8 cellular contexts compared by ENCODE assay signal in genomic region chr1:59814180-59814900, GRCh38. TPM values are rescaled to one million over a fixed set of nuclear protein-coding genes. Genes with fewer than 3 reads are reported as not detected.
A peak's percentile ranks its signal among the peaks of the same experiment; 100 is the strongest.
DNase-seq lines count a peak whose midpoint lies in the region; ATAC-seq and TF ChIP-seq lines count a peak whose summit lies in the region.

No MANE protein-coding gene starts in this region.

- H3K36me3 ChIP-seq in CD4-positive, alpha-beta memory T cell (ENCODE audit: insufficient read depth, low read length), result no peaks in the 10 kb centered on the region
- no peaks in the 10 kb centered on the region for H3K36me3 ChIP-seq in heart left ventricle
- no peaks in the 10 kb centered on the region for H3K36me3 ChIP-seq in transverse colon

- peaks cover 3 to 6% (median 5%) of the 10 kb centered on the region in 4 donors for H3K4me1 Mint-ChIP-seq in CD4-positive, alpha-beta memory T cell

- in situ Hi-C loops in transverse colon (cut with MboI; ENCODE audit: low pct_ligation_motif_present in 1 of 4, low pct_unique_long_range_greater_than_20kb in 1 of 4, low sequenced_read_pairs in 3 of 4), result no loop called here

- peak overlapping the region in 1 of 2 donors; percentile 52 for H3K4me3 ChIP-seq in CD4-positive, alpha-beta memory T cell (ENCODE audit: low read length in 2 of 2)
- H3K4me3 ChIP-seq in heart left ventricle (peak overlapping the region; percentile 32 to 64 (median 52)), transverse colon (peak overlapping the region; percentile 46 to 71 (median 58))

- 8 to 23% (median 15%) methylated on average over 18 to 50 of the region's 50 CpGs for WGBS in heart left ventricle, 4 donors
- 11 to 18% methylated on average over 4 to 33 of the region's 50 CpGs for WGBS in transverse colon (ENCODE audit: low coverage in 1 of 2), 2 donors

- H3K4me3 Mint-ChIP-seq in CD4-positive, alpha-beta memory T cell, result peak overlapping the region in 5 of 8 donors; percentile 82 to 93 (median 88)

- H3K9me3 Mint-ChIP-seq in CD4-positive, alpha-beta memory T cell, result no peaks in the 10 kb centered on the region

- POLR2A ChIA-PET in CD4-positive, alpha-beta memory T cell (lab: Charles Lee; ENCODE audit: partially characterized antibody), result interaction anchor here (0.9 to 2.6 kb wide), 3 partner anchors 10 to 1268 kb away, joined by 3 to 8 read pairs (median 4); partner anchors contain the start of genes JUN and OMA1

- H3K27me3 ChIP-seq in CD4-positive, alpha-beta memory T cell (ENCODE audit: insufficient read depth, low read length), result no peaks in the 10 kb centered on the region
- H3K27me3 ChIP-seq in heart left ventricle (peaks cover 10 to 51% (median 24%) of the 10 kb centered on the region in 9 donors), transverse colon (peaks cover 42% of the 10 kb centered on the region)

- H3K27ac Mint-ChIP-seq in CD4-positive, alpha-beta memory T cell, result peak overlapping the region in 6 of 7 donors; percentile 79 to 96 (median 91)

- peaks cover 20% of the 10 kb centered on the region for H3K4me1 ChIP-seq in CD4-positive, alpha-beta memory T cell (ENCODE audit: insufficient read depth, low read length)
- H3K4me1 ChIP-seq in heart left ventricle, result peaks cover 0 to 17% (median 5%) of the 10 kb centered on the region in 12 donors
- peaks cover 4 to 25% (median 10%) of the 10 kb centered on the region in 4 donors for H3K4me1 ChIP-seq in transverse colon

- TF ChIP-seq POLR2A in heart left ventricle (IDR thresholded peaks at IDR 0.05) (no peak), transverse colon (IDR thresholded peaks at IDR 0.05) (peak; percentile 14)

- TF ChIP-seq CTCF in heart left ventricle (IDR thresholded peaks at IDR 0.05) (no peak), transverse colon (IDR thresholded peaks at IDR 0.05) (no peak)

- TF ChIP-seq EP300 in transverse colon (IDR thresholded peaks at IDR 0.05; ENCODE audit: low read depth), result no peak

- ATAC-seq in GM19467 (IDR thresholded peaks at IDR 0.05; ENCODE audit: unreplicated experiment) (peak; percentile 97), heart left ventricle (peak; percentile 88 to 94 (median 93))

- H3K36me3 Mint-ChIP-seq in CD4-positive, alpha-beta memory T cell, result no peaks in the 10 kb centered on the region

- intact Hi-C loops in CD4-positive, alpha-beta memory T cell (cut with micrococcal nuclease), result loop anchor here (1.0 to 10.0 kb wide), 3 partner anchors 1114 to 1910 kb away; partner anchors contain the start of genes MYSM1, OMA1 and TM2D1
- intact Hi-C loops in heart left ventricle (cut with DNase I) (no loop called here), transverse colon (cut with DNase I; ENCODE audit: low total_unique reads) (no loop called here)

- peaks cover 10 to 14% of the 10 kb centered on the region in 2 donors for H3K27me3 Mint-ChIP-seq in CD4-positive, alpha-beta memory T cell

- H3K27ac ChIP-seq in CD4-positive, alpha-beta memory T cell (ENCODE audit: low read depth, low read length), result peak overlapping the region; percentile 70
- H3K27ac ChIP-seq in heart left ventricle (peak overlapping the region in 2 of 12 donors; percentile 52 to 69), transverse colon (peak overlapping the region; percentile 31 to 84 (median 82))

- CTCF ChIA-PET in CD4-positive, alpha-beta memory T cell (lab: Charles Lee; ENCODE audit: partially characterized antibody), result interaction anchor here (1.6 kb wide), 1 partner anchor 55 kb away, joined by 4 read pairs; no protein-coding TSS in a partner anchor

- DNase-seq in CD4-positive, alpha-beta memory T cell, result peak; percentile 86 to 94 (median 92)
- DNase-seq in HT-29 (ENCODE audit: low spot score), result peak; percentile 96
- DNase-seq in RPMI7951 (ENCODE audit: low read depth), result peak; percentile 1
- peak; percentile 77 to 93 (median 82) for DNase-seq in activated naive CD4-positive, alpha-beta T cell (lab: John Stamatoyannopoulos, UW)
- peak; percentile 50 to 87 (median 81) for DNase-seq in heart left ventricle
- DNase-seq in pons (ENCODE audit: low spot score), result peak; percentile 48
- peak; percentile 94 for DNase-seq in transverse colon

- H3K9me3 ChIP-seq in CD4-positive, alpha-beta memory T cell (ENCODE audit: control insufficient read depth in 1 of 2, low read length in 2 of 2), result no peaks in the 10 kb centered on the region
- H3K9me3 ChIP-seq in heart left ventricle (no peaks in the 10 kb centered on the region), transverse colon (no peaks in the 10 kb centered on the region)

RNA-seq across cellular contexts. Expression of gene HOOK1, which starts 0.4 kb away (rescaled TPM):
- 10 to 100 TPM; 16.7 to 19.2 TPM for total RNA-seq in CD4-positive, alpha-beta memory T cell
- polyA plus RNA-seq in CD4-positive, alpha-beta memory T cell, result 1 to 10 TPM; 9.3 to 9.9 TPM
- total RNA-seq in HT-29 (2014; rRNA removed; shearing (Covaris generic)), result 8.4 and 94.4 TPM in 2 replicates
- not detected in 2 replicates for total RNA-seq in RPMI7951 (2014; rRNA removed; shearing (Covaris generic))
- total RNA-seq in heart left ventricle, result 1 to 10 TPM in 8 of 9 donors, under 1 TPM in 1; 0.89 to 4.8 (median 4.2) TPM
- polyA plus RNA-seq in heart left ventricle, result 1 to 10 TPM; 1.8 to 2.0 TPM
- 10 to 100 TPM in 3 of 4 donors, 1 to 10 TPM in 1; 7.8 to 42.9 (median 26.6) TPM for total RNA-seq in transverse colon

Comparison
In these comparisons a context has a peak if more than half of its experiments do, and no peak if none do; other contexts are left out.
1. DNase-seq: peak in every context shown above with its lines; median percentile 96 in HT-29; 94 in transverse colon; 92 in CD4-positive, alpha-beta memory T cell; 82 in activated naive CD4-positive, alpha-beta T cell; 81 in heart left ventricle; 48 in pons; 1 in RPMI7951.